8 cellular contexts compared by ENCODE assay signal in genomic region chr11:3855808-3856491, GRCh38. TPM values are rescaled to one million over a fixed set of nuclear protein-coding genes. Genes with fewer than 3 reads are reported as not detected.
DNase-seq lines count a peak whose midpoint lies in the region; ATAC-seq and TF ChIP-seq lines count a peak whose summit lies in the region.

No MANE protein-coding gene starts in this region.

- no peak for TF ChIP-seq CTCF in omental fat pad (IDR thresholded peaks at IDR 0.05)

- peak; percentile 24 for ATAC-seq in HG02642 (IDR thresholded peaks at IDR 0.05; ENCODE audit: poor library complexity, unreplicated experiment)
- peak; percentile 46 for ATAC-seq in omental fat pad (ENCODE audit: low FRiP score)

- DNase-seq in NCI-H1417 (lab: John Stamatoyannopoulos, UW) (peak in 2 of 3 experiments; percentile 61 to 66), NCI-H1417 treated with DMSO at 0.1 percent for 48 hours (lab: John Stamatoyannopoulos, UW) (no peak), NCI-H345 (lab: John Stamatoyannopoulos, UW) (peak; percentile 29), germinal center (ENCODE audit: low spot score) (peak; percentile 44), omental fat pad (ENCODE audit: low spot score) (no peak), NCI-H2107 (lab: John Stamatoyannopoulos, UW) (no peak)
- peak; percentile 25 for DNase-seq in activated gamma-delta T cell treated with anti-CD3 and anti-CD28 coated beads, Interleukin-2, amount 50 U/mL, for 16 hours (ENCODE audit: low read depth)

RNA-seq across cellular contexts. Expression of gene STIM1, which starts 0.5 kb away (rescaled TPM):
- 10 to 100 TPM; 42.2 to 71.0 (median 51.1) TPM for total RNA-seq in omental fat pad

RNA-seq across cellular contexts. Expression of gene RHOG, which starts 15.2 kb away (rescaled TPM):
- 10 to 100 TPM; 53.2 to 90.3 (median 67.8) TPM for total RNA-seq in omental fat pad

RNA-seq across cellular contexts. Expression of gene PGAP2, which starts 47.6 kb away (rescaled TPM):
- 10 to 100 TPM in 2 of 4 donors, 1 to 10 TPM in 2; 6.2 to 12.3 (median 10.2) TPM for total RNA-seq in omental fat pad

RNA-seq across cellular contexts. Expression of gene NUP98, which starts 58.6 kb away (rescaled TPM):
- 100 to 1,000 TPM in 2 of 4 donors, 10 to 100 TPM in 2; 73.8 to 205 (median 110) TPM for total RNA-seq in omental fat pad

Comparison
In these comparisons a context has a peak if more than half of its experiments do, and no peak if none do; other contexts are left out.
1. DNase-seq: peak in NCI-H1417 (2 of 3), NCI-H345 (single experiment), activated gamma-delta T cell treated with anti-CD3 and anti-CD28 coated beads, Interleukin-2, amount 50 U/mL, for 16 hours (single experiment) and germinal center (single experiment); none in NCI-H1417 treated with DMSO at 0.1 percent for 48 hours (single experiment), omental fat pad (single experiment) and NCI-H2107 (single experiment).